Comparison of ENCODE assay signal across 18 cellular contexts in genomic region chr2:25954199-25954752, GRCh38. TPM values are rescaled to one million over a fixed set of nuclear protein-coding genes. Genes with fewer than 3 reads are reported as not detected.
A peak's percentile ranks its signal among the peaks of the same experiment; 100 is the strongest.
DNase-seq lines count a peak whose midpoint lies in the region; ATAC-seq and TF ChIP-seq lines count a peak whose summit lies in the region.
"Had no signal": no experiment of that assay in that cellular context is flagged by ENCODE, and none has a peak within 500 bp of the region (broad histone marks: within the 10 kb centered on the region; RNA-seq: fewer than 3 reads in every experiment).

No MANE protein-coding gene starts in this region.

- H3K4me1 Mint-ChIP-seq in WTC11, result peaks cover 12% of the 10 kb centered on the region
- H3K4me1 Mint-ChIP-seq in natural killer cell, result peaks cover 0 to 5% of the 10 kb centered on the region in 2 donors

- no peak overlapping the region for H3K4me3 ChIP-seq in BLaER1 treated with 17β-estradiol and CSF1 and Interleukin-3, amounts not matched to agents 10 nM and 100 nM
- no peak overlapping the region for H3K4me3 ChIP-seq in H7 (ENCODE audit: insufficient read depth, low read depth, low read length)
- H3K4me3 ChIP-seq: PC-9, SJSA1 had no signal

- H3K4me1 ChIP-seq in BLaER1 treated with 17β-estradiol and CSF1 and Interleukin-3, amounts not matched to agents 10 nM and 100 nM, result peaks cover 0 to 21% (median 6%) of the 10 kb centered on the region in 10 experiments; a peak in 8 of 20 replicates
- H3K4me1 ChIP-seq: SJSA1 had no signal

- H3K4me2 ChIP-seq in BLaER1 treated with 17β-estradiol and CSF1 and Interleukin-3, amounts not matched to agents 10 nM and 100 nM, result no peak overlapping the region; a peak in 1 of 22 replicates
- H3K4me2 ChIP-seq: PC-9 had no signal

- H3K36me3 ChIP-seq in BLaER1 treated with 17β-estradiol and CSF1 and Interleukin-3, amounts not matched to agents 10 nM and 100 nM, result peaks cover 6 to 60% (median 28%) of the 10 kb centered on the region in 11 experiments; a peak in 18 of 22 replicates
- peaks cover 4% of the 10 kb centered on the region; the same call in 1 of the 2 replicates for H3K36me3 ChIP-seq in H7 (replicated peaks; ENCODE audit: control insufficient read depth, insufficient read depth, low read length)
- H3K36me3 ChIP-seq: SJSA1 had no signal

- no peaks in the 10 kb centered on the region for H3K9me3 ChIP-seq in BLaER1 treated with 17β-estradiol and CSF1 and Interleukin-3, amounts not matched to agents 10 nM and 100 nM (replicated peaks in 1 of 11)
- H3K9me3 ChIP-seq: SJSA1 had no signal

- peak overlapping the region in 6 of 11 experiments; percentile 6 to 48 (median 26); a peak in 6 of 22 replicates for H3K27ac ChIP-seq in BLaER1 treated with 17β-estradiol and CSF1 and Interleukin-3, amounts not matched to agents 10 nM and 100 nM
- H3K27ac ChIP-seq: PC-9, SJSA1 had no signal

- peak; percentile 60 for DNase-seq in H7
- DNase-seq in WTC11 (ENCODE audit: low spot score), result peak; percentile 42
- peak; percentile 40 for DNase-seq in myocyte (ENCODE audit: low read depth)
- no peak for DNase-seq in SW 1271 (lab: John Stamatoyannopoulos, UW)
- no peak for DNase-seq in NCI-H2227 treated with DMSO at 0.1 percent for 48 hours (lab: John Stamatoyannopoulos, UW)
- no peak for DNase-seq in natural killer cell
- DNase-seq: DMS 273 treated with DMSO at 0.1 percent for 48 hours, Kasumi-1, MM.1S, NCI-H2171, NCI-H446 treated with DMSO at 0.1 percent for 48 hours, NCI-H82, PC-9 had no signal

- peak overlapping the region in 1 of 11 experiments; percentile 37; a peak in 1 of 22 replicates for H3K9ac ChIP-seq in BLaER1 treated with 17β-estradiol and CSF1 and Interleukin-3, amounts not matched to agents 10 nM and 100 nM

- H4K20me1 ChIP-seq in BLaER1 treated with 17β-estradiol and CSF1 and Interleukin-3, amounts not matched to agents 10 nM and 100 nM, result peaks cover 0 to 29% (median 0%) of the 10 kb centered on the region in 11 experiments; a peak in 6 of 22 replicates

- no peaks in the 10 kb centered on the region for H3K9me3 Mint-ChIP-seq in WTC11
- H3K9me3 Mint-ChIP-seq in natural killer cell, result no peaks in the 10 kb centered on the region
- H3K9me3 Mint-ChIP-seq: HFFc6 had no signal

- ATAC-seq in WTC11, result peak; percentile 71
- ATAC-seq in HG03439 (IDR thresholded peaks at IDR 0.05; ENCODE audit: unreplicated experiment), result no peak
- no peak for ATAC-seq in natural killer cell

- H3K27me3 ChIP-seq in BLaER1 treated with 17β-estradiol and CSF1 and Interleukin-3, amounts not matched to agents 10 nM and 100 nM, result no peaks in the 10 kb centered on the region
- H3K27me3 ChIP-seq in H7 (ENCODE audit: control insufficient read depth, insufficient read depth, low read length), result no peaks in the 10 kb centered on the region
- H3K27me3 ChIP-seq: SJSA1 had no signal

- intact Hi-C loops in natural killer cell (cut with micrococcal nuclease), result no loop called here

- POLR2A ChIA-PET in WTC11 (lab: Charles Lee), result no interaction called here

- no peak overlapping the region for H3K27ac Mint-ChIP-seq in WTC11
- H3K27ac Mint-ChIP-seq in natural killer cell, result no peak overlapping the region
- H3K27ac Mint-ChIP-seq: CD14-positive monocyte, HFFc6 had no signal

- CTCF ChIA-PET in WTC11 (lab: Charles Lee), result interaction anchor here (1.0 to 3.2 kb wide), 2 partner anchors 101 to 134 kb away, joined by 4 to 19 read pairs; no protein-coding TSS in a partner anchor

- H3K4me3 Mint-ChIP-seq in WTC11 (no peak overlapping the region), natural killer cell (no peak overlapping the region)
- H3K4me3 Mint-ChIP-seq: CD14-positive monocyte, HFFc6 had no signal

- no peaks in the 10 kb centered on the region for H3K27me3 Mint-ChIP-seq in WTC11 (ENCODE audit: low read depth)
- H3K27me3 Mint-ChIP-seq in natural killer cell (ENCODE audit: low read depth in 2 of 2), result no peaks in the 10 kb centered on the region

- H3K36me3 Mint-ChIP-seq in WTC11, result no peaks in the 10 kb centered on the region
- no peaks in the 10 kb centered on the region for H3K36me3 Mint-ChIP-seq in natural killer cell

- no peak for TF ChIP-seq CTCF in WTC11 (IDR thresholded peaks at IDR 0.05)
- TF ChIP-seq CTCF in natural killer cell (IDR thresholded peaks at IDR 0.05), result no peak

TF ChIP-seq in WTC11, 78 proteins besides CTCF, POLR2A, EP300 and RAD21 (continues in another document):
- TF ChIP-seq CBFB (CRISPR knock-in tag; IDR thresholded peaks at IDR 0.05; ENCODE audit: low read depth) (no peak), OVOL2 (CRISPR knock-in tag; IDR thresholded peaks at IDR 0.05; ENCODE audit: borderline replicate concordance) (no peak), ZNF532 (CRISPR knock-in tag; IDR thresholded peaks at IDR 0.05; ENCODE audit: borderline replicate concordance) (no peak), ZNF416 (CRISPR knock-in tag; IDR thresholded peaks at IDR 0.05) (no peak), JAZF1 (CRISPR knock-in tag; IDR thresholded peaks at IDR 0.05) (no peak), CDX4 (CRISPR knock-in tag; IDR thresholded peaks at IDR 0.05; ENCODE audit: borderline replicate concordance) (no peak), NR2C2 (CRISPR knock-in tag; IDR thresholded peaks at IDR 0.05) (no peak), ZNF423 (CRISPR knock-in tag; IDR thresholded peaks at IDR 0.05) (no peak), PRRX2 (CRISPR knock-in tag; IDR thresholded peaks at IDR 0.05) (no peak), ATF2 (CRISPR knock-in tag; IDR thresholded peaks at IDR 0.05; ENCODE audit: borderline replicate concordance, low read depth) (no peak), USF2 (CRISPR knock-in tag; IDR thresholded peaks at IDR 0.05) (no peak)

RNA-seq across cellular contexts. Expression of gene KIF3C, which starts 28.0 kb away (rescaled TPM):
- 24.7 and 27.5 TPM in 2 replicates for total RNA-seq in H7 (2014; rRNA removed; shearing (Covaris generic))
- 48.1 to 60.1 TPM (median 55.8 TPM) in 3 replicates for total RNA-seq in WTC11 (2021)
- total RNA-seq in myocyte, result 5.4 and 8.6 TPM in 2 replicates
- 35.3 TPM for polyA plus RNA-seq in myocyte (2012)
- total RNA-seq in natural killer cell, result 1 to 10 TPM; 4.4 to 6.8 (median 5.1) TPM

Comparison
In these comparisons a context has a peak if more than half of its experiments do, and no peak if none do; other contexts are left out.
1. DNase-seq: peak in H7 (single experiment), WTC11 (single experiment) and myocyte (single experiment); none in SW 1271 (0 of 2), NCI-H2227 treated with DMSO at 0.1 percent for 48 hours (single experiment) and natural killer cell (single experiment).